ENCODE assay signal across 9 cellular contexts in the genomic region with DNA sequence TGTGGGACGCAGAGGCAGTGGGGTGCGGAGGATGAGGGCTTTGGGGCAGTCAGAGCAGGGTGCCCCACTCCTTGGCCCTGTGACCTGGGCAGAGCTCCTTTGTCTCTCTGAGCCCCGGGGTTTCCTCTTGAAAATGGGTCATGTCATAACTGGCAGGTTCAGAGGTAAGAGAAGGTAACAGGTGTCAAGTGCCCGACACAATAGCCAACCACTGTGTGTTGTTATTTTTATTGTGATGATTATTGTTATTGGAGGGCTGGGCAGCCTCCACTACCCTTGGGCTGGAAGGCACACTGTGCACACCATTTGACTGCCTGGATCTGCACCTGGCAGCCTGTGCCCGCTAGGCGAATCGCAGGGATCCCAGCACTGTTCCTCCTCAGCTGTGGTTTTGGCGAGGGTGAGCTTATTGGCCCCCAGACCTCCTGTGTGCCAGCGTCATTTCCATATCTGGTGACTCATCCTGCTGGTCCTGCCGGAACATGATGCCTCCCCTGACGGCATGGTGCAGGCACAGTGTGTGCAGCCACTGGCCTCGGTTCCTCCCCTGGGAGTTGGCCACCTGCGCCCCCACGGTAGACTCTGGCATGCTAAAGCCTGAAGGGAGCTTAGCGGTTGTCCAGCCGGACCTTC. TPM values are rescaled to one million over a fixed set of nuclear protein-coding genes. Genes with fewer than 3 reads are reported as not detected.
DNase-seq lines count a peak whose midpoint lies in the region; ATAC-seq and TF ChIP-seq lines count a peak whose summit lies in the region.
"Had no signal": no experiment of that assay in that cellular context is flagged by ENCODE, and none has a peak within 500 bp of the region (broad histone marks: within the 10 kb centered on the region; RNA-seq: fewer than 3 reads in every experiment).

No MANE protein-coding gene starts in this region.

- dilution Hi-C loops in mammary epithelial cell (cut with HindIII; ENCODE audit: low sequenced_read_pairs): loop anchor here (5.0 kb wide), 1 partner anchor 53 kb away; no protein-coding TSS in a partner anchor

- H3K36me3 ChIP-seq in mammary epithelial cell (ENCODE audit: insufficient read depth, low read length) (no peaks in the 10 kb centered on the region), osteoblast (ENCODE audit: insufficient read depth, low read length) (no peaks in the 10 kb centered on the region)

- 3% methylated on average over 11 of the region's 16 CpGs for WGBS in mammary epithelial cell (ENCODE audit: low coverage, missing lambda C conversion rate)

- H3K27me3 ChIP-seq in mammary epithelial cell (ENCODE audit: insufficient read depth, low read length) (no peaks in the 10 kb centered on the region), osteoblast (ENCODE audit: insufficient read depth, low read length) (no peaks in the 10 kb centered on the region)

- no peaks in the 10 kb centered on the region for H3K79me2 ChIP-seq in mammary epithelial cell (ENCODE audit: insufficient read depth, low read length)
- H3K79me2 ChIP-seq in osteoblast (ENCODE audit: insufficient read depth, low read length): no peaks in the 10 kb centered on the region

- no peaks in the 10 kb centered on the region for H4K20me1 ChIP-seq in mammary epithelial cell (ENCODE audit: insufficient read depth, low read length)
- no peaks in the 10 kb centered on the region for H4K20me1 ChIP-seq in osteoblast (ENCODE audit: insufficient read depth, low read length)

- CTCF ChIA-PET in mammary epithelial cell (lab: Charles Lee; ENCODE audit: low non-redundant PET): interaction anchor here (0.6 kb wide), 1 partner anchor 12 kb away, joined by 7 read pairs; no protein-coding TSS in a partner anchor

- H3K4me1 ChIP-seq in mammary epithelial cell (ENCODE audit: insufficient read depth, low read length) (peaks cover 47% of the 10 kb centered on the region), osteoblast (ENCODE audit: insufficient read depth, low read length) (peaks cover 6% of the 10 kb centered on the region)

- DNase-seq in GF-D8 (lab: John Stamatoyannopoulos, UW): peak; percentile 31
- peak; percentile 59 for DNase-seq in NCI-H2171 (lab: John Stamatoyannopoulos, UW)
- peak; percentile 96 for DNase-seq in mammary epithelial cell
- DNase-seq in osteoblast (ENCODE audit: insufficient read length, low spot score, missing footprints): peak; percentile 97
- no peak for DNase-seq in NCI-H1092 (lab: John Stamatoyannopoulos, UW)

- peak overlapping the region; percentile 18 for H3K9ac ChIP-seq in mammary epithelial cell (ENCODE audit: insufficient read depth, low read length)

- in situ Hi-C loops in mammary epithelial cell (cut with MboI; ENCODE audit: low sequenced_read_pairs in 2 of 2): no loop called here

- H3K4me2 ChIP-seq in mammary epithelial cell (ENCODE audit: insufficient read depth, low read depth, low read length): peak overlapping the region; percentile 78
- H3K4me2 ChIP-seq in osteoblast (ENCODE audit: insufficient read depth, low read length): peak overlapping the region; percentile 40

- TF ChIP-seq CTCF in mammary epithelial cell (conservative IDR thresholded peaks at IDR 0.05 in 1 of 2, IDR thresholded peaks at IDR 0.05 in 1 of 2; ENCODE audit: extremely low read depth in 1 of 2, insufficient read depth in 1 of 2, low read depth in 1 of 2, low read length in 2 of 2): peak in 1 of 2 donors; percentile 34
- TF ChIP-seq CTCF in osteoblast (IDR thresholded peaks at IDR 0.05; ENCODE audit: extremely low read depth, low read depth, low read length): no peak

- BruUV-seq in mammary epithelial cell (replicated peaks; lab: Mats Ljungman, UMichigan): TSS peak; percentile 98

- ATAC-seq in GM21737 (IDR thresholded peaks at IDR 0.05; ENCODE audit: unreplicated experiment) (no peak), GM18505 (IDR thresholded peaks at IDR 0.05; ENCODE audit: unreplicated experiment) (no peak), HG03135 (IDR thresholded peaks at IDR 0.05; ENCODE audit: unreplicated experiment) (no peak)

- intact Hi-C loops in mammary epithelial cell (cut with micrococcal nuclease): no loop called here

- H2AFZ ChIP-seq in mammary epithelial cell (ENCODE audit: low read depth, low read length) (peak overlapping the region; percentile 54), osteoblast (ENCODE audit: low read length) (no peak overlapping the region)

- no peaks in the 10 kb centered on the region for H3K9me3 ChIP-seq in mammary epithelial cell (replicated peaks; ENCODE audit: insufficient read depth, low read length)
- no peaks in the 10 kb centered on the region for H3K9me3 ChIP-seq in osteoblast (ENCODE audit: low read depth, low read length)

- TF ChIP-seq POLR2A in GM18505 (IDR thresholded peaks at IDR 0.05; ENCODE audit: borderline replicate concordance, extremely low read depth, insufficient read depth, insufficient read length): no peak

- H3K27ac ChIP-seq in mammary epithelial cell (ENCODE audit: insufficient read depth, low read depth, low read length): peak overlapping the region; percentile 62
- no peak overlapping the region for H3K27ac ChIP-seq in osteoblast (ENCODE audit: low read depth, low read length)

- H3K4me3 ChIP-seq in mammary epithelial cell (replicated peaks in 1 of 3; ENCODE audit: insufficient read depth in 1 of 3, low read depth in 2 of 3, low read length in 3 of 3) (peak overlapping the region in 1 of 3 experiments; percentile 12), osteoblast (ENCODE audit: insufficient read depth, low read length) (no peak overlapping the region)
- H3K4me3 ChIP-seq: skin epidermis had no signal

RNA-seq across cellular contexts. Expression of gene SOX10, which starts 15.4 kb away (rescaled TPM):
- total RNA-seq in mammary epithelial cell (10 to 100 TPM in 1 of 2 donors, not detected in 1; 10.7 TPM), osteoblast (not detected in 2 replicates)
- not detected for polyA plus RNA-seq in mammary epithelial cell
- polyA minus RNA-seq in mammary epithelial cell: not detected

RNA-seq across cellular contexts. Expression of gene POLR2F, which starts 46.3 kb away (rescaled TPM):
- total RNA-seq in mammary epithelial cell: 10 to 100 TPM; 20.7 to 89.6 TPM
- polyA plus RNA-seq in mammary epithelial cell: 142 TPM
- 56.6 TPM for polyA minus RNA-seq in mammary epithelial cell
- 14.8 and 18.6 TPM in 2 replicates for total RNA-seq in osteoblast

RNA-seq across cellular contexts. Expression of gene C22orf23, which starts 46.4 kb away (rescaled TPM):
- total RNA-seq in mammary epithelial cell: not detected
- 0.06 TPM for polyA plus RNA-seq in mammary epithelial cell
- not detected for polyA minus RNA-seq in mammary epithelial cell
- total RNA-seq in osteoblast: 0.29 and 0.72 TPM in 2 replicates

RNA-seq across cellular contexts. Expression of gene PICK1, which starts 57.4 kb away (rescaled TPM):
- total RNA-seq in mammary epithelial cell (10 to 100 TPM; 38.8 to 40.7 TPM), osteoblast (14.4 and 15.6 TPM in 2 replicates)
- polyA plus RNA-seq in mammary epithelial cell: 35.4 TPM
- polyA minus RNA-seq in mammary epithelial cell: 33.2 TPM
